In genomic region chr16:8674413-8675022, GRCh38 we compare ENCODE assay signal across 8 cellular contexts. TPM values are rescaled to one million over a fixed set of nuclear protein-coding genes. Genes with fewer than 3 reads are reported as not detected.
A peak's percentile ranks its signal among the peaks of the same experiment; 100 is the strongest.
DNase-seq lines count a peak whose midpoint lies in the region; ATAC-seq and TF ChIP-seq lines count a peak whose summit lies in the region.

TSS of gene ABAT (plus strand) at chr16:8674617. CDS start at chr16:8735740, 61,123 bp downstream.

- TF ChIP-seq CTCF in astrocyte of the spinal cord (IDR thresholded peaks at IDR 0.05; ENCODE audit: low read depth, low read length): no peak

- ATAC-seq in GM18498 (IDR thresholded peaks at IDR 0.05; ENCODE audit: unreplicated experiment) (peak; percentile 100), HG02798 (IDR thresholded peaks at IDR 0.05; ENCODE audit: poor library complexity, unreplicated experiment) (peak; percentile 100), sciatic nerve (peak; percentile 100)

- H3K4me3 ChIP-seq in astrocyte of the spinal cord (ENCODE audit: low read depth, low read length): peak within 1 kb of the TSS; percentile 53

- intact Hi-C loops in sciatic nerve (cut with DNase I): loop anchor here (10.0 kb wide), 1 partner anchor 110 kb away; no protein-coding TSS in a partner anchor

- in situ Hi-C loops in astrocyte of the spinal cord (cut with HindIII; ENCODE audit: low sequenced_read_pairs): no loop called here

- peak; percentile 7 for DNase-seq in NCI-H1417 treated with DMSO at 0.1 percent for 48 hours (lab: John Stamatoyannopoulos, UW)
- DNase-seq in T-helper 9 cell: peak; percentile 84
- DNase-seq in astrocyte of the spinal cord (ENCODE audit: low read depth, low spot score): peak; percentile 75
- peak; percentile 87 to 92 for DNase-seq in hippocampal formation (lab: John Stamatoyannopoulos, UW)
- peak; percentile 93 for DNase-seq in sciatic nerve (ENCODE audit: low spot score)
- DNase-seq in T1000 (lab: John Stamatoyannopoulos, UW): no peak

RNA-seq across cellular contexts. Expression of gene ABAT, which starts in this region (rescaled TPM):
- 24.2 TPM for total RNA-seq in sciatic nerve
